Comparison of ENCODE assay signal across 15 cellular contexts in the genomic region with DNA sequence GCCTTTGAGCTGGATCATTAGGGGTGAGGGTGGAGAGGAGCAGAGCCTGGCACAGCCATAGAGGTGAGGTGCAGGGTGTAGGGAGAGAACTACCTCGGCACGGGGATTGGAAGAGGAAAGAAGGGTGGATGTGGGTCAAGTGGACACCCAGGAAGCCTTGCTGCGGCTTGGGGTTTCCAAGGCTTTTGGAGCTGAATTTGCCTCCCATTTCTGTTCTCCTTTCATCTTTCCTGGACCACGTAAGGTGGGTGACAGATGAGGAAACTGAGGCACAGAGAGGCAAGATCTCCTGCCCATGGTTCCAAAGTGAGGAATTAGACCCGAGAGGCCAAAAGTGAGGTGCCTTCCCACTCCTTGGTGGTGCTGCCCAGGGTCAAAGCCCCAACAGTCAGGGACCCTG.
"Had no signal": no experiment of that assay in that cellular context is flagged by ENCODE, and none has a peak within 500 bp of the region (broad histone marks: within the 10 kb centered on the region; RNA-seq: fewer than 3 reads in every experiment).

No MANE protein-coding gene starts in this region.

- DNase-seq: cerebellar nuclear complex; dermis blood vessel endothelial cell; effector CD4-positive, alpha-beta T cell; endodermal cell; erythroblast; foreskin melanocyte; head of caudate nucleus; left colon; mesendoderm; naive thymus-derived CD8-positive, alpha-beta T cell; posterior cingulate gyrus; small intestine; stimulated activated CD4-positive, alpha-beta T cell treated with anti-CD3 and anti-CD28 coated beads, Interleukin-12 subunit alpha, Interleukin-12 subunit beta, amount 100 ng/mL, for 4 hours; stimulated activated naive CD8-positive, alpha-beta T cell treated with anti-CD3 and anti-CD28 coated beads, Interleukin-15, amount 100 ng/mL, for 72 hours; testis had no signal

- ATAC-seq: left colon; naive thymus-derived CD8-positive, alpha-beta T cell; stimulated activated naive CD8-positive, alpha-beta T cell treated with anti-CD3 and anti-CD28 coated beads, Interleukin-15, amount 100 ng/mL, for 72 hours had no signal
